8 cellular contexts compared by ENCODE assay signal in genomic region chr10:103757531-103758293, GRCh38.
DNase-seq lines count a peak whose midpoint lies in the region; ATAC-seq and TF ChIP-seq lines count a peak whose summit lies in the region.

No MANE protein-coding gene starts in this region.

- no peak overlapping the region for H3K4me3 ChIP-seq in coronary artery
- H3K4me3 ChIP-seq in upper lobe of right lung: no peak overlapping the region

- H3K36me3 ChIP-seq in upper lobe of right lung: no peaks in the 10 kb centered on the region

- H3K4me3 Mint-ChIP-seq in activated naive CD4-positive, alpha-beta T cell treated with anti-CD3 and anti-CD28 coated beads, Interleukin-2, amount 50 U/mL, for 24 hours: peak overlapping the region; percentile 8
- no peak overlapping the region for H3K4me3 Mint-ChIP-seq in activated naive CD4-positive, alpha-beta T cell treated with anti-CD3 and anti-CD28 coated beads for 36 hours

- H3K27me3 Mint-ChIP-seq in activated naive CD4-positive, alpha-beta T cell treated with anti-CD3 and anti-CD28 coated beads, Interleukin-2, amount 50 U/mL, for 24 hours: no peaks in the 10 kb centered on the region
- no peaks in the 10 kb centered on the region for H3K27me3 Mint-ChIP-seq in activated naive CD4-positive, alpha-beta T cell treated with anti-CD3 and anti-CD28 coated beads for 36 hours (ENCODE audit: low read depth)

- H3K4me1 Mint-ChIP-seq in activated naive CD4-positive, alpha-beta T cell treated with anti-CD3 and anti-CD28 coated beads, Interleukin-2, amount 50 U/mL, for 24 hours: peaks cover 27% of the 10 kb centered on the region
- peaks cover 23% of the 10 kb centered on the region for H3K4me1 Mint-ChIP-seq in activated naive CD4-positive, alpha-beta T cell treated with anti-CD3 and anti-CD28 coated beads for 36 hours (ENCODE audit: low read depth)

- intact Hi-C loops in activated naive CD4-positive, alpha-beta T cell treated with anti-CD3 and anti-CD28 coated beads for 36 hours (cut with micrococcal nuclease): no loop called here
- intact Hi-C loops in upper lobe of right lung (cut with DNase I): no loop called here

- H3K4me1 ChIP-seq in upper lobe of right lung: peaks cover 52% of the 10 kb centered on the region

- H3K9me3 ChIP-seq in upper lobe of right lung: no peaks in the 10 kb centered on the region

- ATAC-seq in upper lobe of right lung (peak; percentile 62), HG02642 (IDR thresholded peaks at IDR 0.05; ENCODE audit: poor library complexity, unreplicated experiment) (no peak)

- no peaks in the 10 kb centered on the region for H3K9me3 Mint-ChIP-seq in activated naive CD4-positive, alpha-beta T cell treated with anti-CD3 and anti-CD28 coated beads, Interleukin-2, amount 50 U/mL, for 24 hours
- H3K9me3 Mint-ChIP-seq in activated naive CD4-positive, alpha-beta T cell treated with anti-CD3 and anti-CD28 coated beads for 36 hours: peaks cover 1% of the 10 kb centered on the region

- no peaks in the 10 kb centered on the region for H3K36me3 Mint-ChIP-seq in activated naive CD4-positive, alpha-beta T cell treated with anti-CD3 and anti-CD28 coated beads, Interleukin-2, amount 50 U/mL, for 24 hours
- H3K36me3 Mint-ChIP-seq in activated naive CD4-positive, alpha-beta T cell treated with anti-CD3 and anti-CD28 coated beads for 36 hours (ENCODE audit: low read depth): no peaks in the 10 kb centered on the region

- H3K27ac ChIP-seq in coronary artery (peak overlapping the region; percentile 85 to 94), upper lobe of right lung (peak overlapping the region; percentile 58)

- H3K27me3 ChIP-seq in upper lobe of right lung: no peaks in the 10 kb centered on the region

- DNase-seq in activated naive CD4-positive, alpha-beta T cell treated with anti-CD3 and anti-CD28 coated beads for 36 hours: no peak
- DNase-seq in T-helper 1 cell (peak in 3 of 5 donors; percentile 18 to 93 (median 25)), coronary artery (ENCODE audit: low spot score) (no peak), lung microvascular endothelial cell (ENCODE audit: low read depth in 2 of 2) (peak; percentile 88 to 89), upper lobe of right lung (no peak), NCI-H1048 (lab: John Stamatoyannopoulos, UW) (no peak)

- TF ChIP-seq CTCF in coronary artery (IDR thresholded peaks at IDR 0.05) (no peak), upper lobe of right lung (IDR thresholded peaks at IDR 0.05) (no peak)

- no peak overlapping the region for H3K27ac Mint-ChIP-seq in activated naive CD4-positive, alpha-beta T cell treated with anti-CD3 and anti-CD28 coated beads, Interleukin-2, amount 50 U/mL, for 24 hours
- H3K27ac Mint-ChIP-seq in activated naive CD4-positive, alpha-beta T cell treated with anti-CD3 and anti-CD28 coated beads for 36 hours: no peak overlapping the region

- CTCF ChIA-PET in activated naive CD4-positive, alpha-beta T cell treated with anti-CD3 and anti-CD28 coated beads for 36 hours (lab: Charles Lee): interaction anchor here (0.6 to 1.5 kb wide), 5 partner anchors 17 to 128 kb away, joined by 3 read pairs; no protein-coding TSS in a partner anchor

Comparison
In these comparisons a context has a peak if more than half of its experiments do, and no peak if none do; other contexts are left out.
1. DNase-seq: peak in T-helper 1 cell (3 of 5) and lung microvascular endothelial cell (2 of 2); none in activated naive CD4-positive, alpha-beta T cell treated with anti-CD3 and anti-CD28 coated beads for 36 hours (single experiment), coronary artery (single experiment), upper lobe of right lung (single experiment) and NCI-H1048 (single experiment).